In the genomic region with DNA sequence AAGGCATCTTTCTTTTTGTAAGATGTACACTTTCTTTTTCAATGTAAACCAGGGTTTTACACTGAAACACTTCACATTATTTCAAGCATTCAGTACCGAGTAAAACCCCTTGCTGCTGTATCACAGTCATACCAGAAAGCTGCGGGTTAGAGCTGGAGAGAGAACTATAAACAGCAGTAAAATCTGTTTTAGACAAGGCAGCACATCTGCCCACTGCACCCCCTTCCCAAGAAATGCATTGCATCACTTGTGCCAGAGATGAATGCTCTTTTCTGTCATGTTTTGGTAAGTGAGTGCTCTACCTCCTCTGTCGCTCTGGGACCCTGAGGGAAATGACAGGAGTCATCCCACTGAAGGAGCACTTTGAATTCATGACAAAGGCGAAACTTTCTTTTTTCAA, we compare ENCODE assay signal across 8 cellular contexts.
DNase-seq lines count a peak whose midpoint lies in the region; ATAC-seq and TF ChIP-seq lines count a peak whose summit lies in the region.

No MANE protein-coding gene starts in this region.

- no peak overlapping the region for H3K4me2 ChIP-seq in DND-41 (ENCODE audit: insufficient read depth, low read length)
- no peak overlapping the region for H3K4me2 ChIP-seq in mesenchymal stem cell (ENCODE audit: low read length, poor library complexity, severe bottlenecking)

- H4K20me1 ChIP-seq in DND-41 (ENCODE audit: insufficient read depth, low read length), result no peaks in the 10 kb centered on the region

- no peak overlapping the region for H2BK120ac ChIP-seq in mesenchymal stem cell (ENCODE audit: low read depth, low read length)

- H2AK5ac ChIP-seq in mesenchymal stem cell (ENCODE audit: low read length, severe bottlenecking), result peak overlapping the region; percentile 59

- H3K9me3 ChIP-seq in DND-41 (ENCODE audit: insufficient read depth, low read length, severe bottlenecking) (no peaks in the 10 kb centered on the region), mesenchymal stem cell (ENCODE audit: control insufficient read depth, low read length) (no peaks in the 10 kb centered on the region)

- H4K91ac ChIP-seq in mesenchymal stem cell (ENCODE audit: low read length), result peak overlapping the region; percentile 11

- WGBS in mesenchymal stem cell, result 28% methylated on average over 3 of the region's 4 CpGs

- TF ChIP-seq CTCF in DND-41 (IDR thresholded peaks at IDR 0.05; ENCODE audit: borderline replicate concordance, extremely low read depth, low read length, poor library complexity, severe bottlenecking) (no peak), dorsolateral prefrontal cortex (IDR thresholded peaks at IDR 0.05 in 54 of 56, conservative IDR thresholded peaks at IDR 0.05 in 2 of 56; ENCODE audit: low read depth in 1 of 56, partially characterized antibody in 56 of 56) (no peak)

- DNase-seq in DND-41 (no peak), MV-4-11 (lab: John Stamatoyannopoulos, UW) (peak; percentile 38), mesenchymal stem cell (peak; percentile 83), NCI-H2081 treated with DMSO at 0.1 percent for 48 hours (lab: John Stamatoyannopoulos, UW) (no peak), dorsolateral prefrontal cortex (no peak), dermis blood vessel endothelial cell (no peak)

- H4K8ac ChIP-seq in mesenchymal stem cell (ENCODE audit: low read length), result no peak overlapping the region

- no peaks in the 10 kb centered on the region for H3K79me2 ChIP-seq in DND-41 (ENCODE audit: insufficient read depth, low read length)

- no peak overlapping the region for H3K27ac ChIP-seq in DND-41 (ENCODE audit: low read length)
- H3K27ac ChIP-seq in mesenchymal stem cell (ENCODE audit: low read length, poor library complexity, severe bottlenecking), result no peak overlapping the region
- peak overlapping the region in 1 of 59 donors; percentile 11 for H3K27ac ChIP-seq in dorsolateral prefrontal cortex

- no peak overlapping the region for H3K14ac ChIP-seq in mesenchymal stem cell (ENCODE audit: low read length in 2 of 2)

- no peak overlapping the region for H2BK15ac ChIP-seq in mesenchymal stem cell (ENCODE audit: low read depth, poor library complexity, severe bottlenecking)

- H3K4me1 ChIP-seq in DND-41 (ENCODE audit: insufficient read depth, low read length) (no peaks in the 10 kb centered on the region), mesenchymal stem cell (ENCODE audit: control insufficient read depth, insufficient read depth, low read depth, low read length) (peaks cover 2% of the 10 kb centered on the region)

- H3K23ac ChIP-seq in mesenchymal stem cell (ENCODE audit: low read length in 2 of 2), result no peak overlapping the region

- no peak overlapping the region for H3K4me3 ChIP-seq in DND-41 (ENCODE audit: low read depth in 1 of 2, low read length in 2 of 2)
- H3K4me3 ChIP-seq in mesenchymal stem cell (ENCODE audit: insufficient read depth in 1 of 2, low read depth in 1 of 2, low read length in 2 of 2), result no peak overlapping the region
- no peak overlapping the region for H3K4me3 ChIP-seq in dorsolateral prefrontal cortex

- peak overlapping the region in 1 of 2 experiments; percentile 52 for H2BK12ac ChIP-seq in mesenchymal stem cell (ENCODE audit: low read length in 2 of 2)

- no peaks in the 10 kb centered on the region for H3K36me3 ChIP-seq in DND-41 (ENCODE audit: insufficient read depth, low read length)
- H3K36me3 ChIP-seq in mesenchymal stem cell (ENCODE audit: control insufficient read depth in 1 of 2, insufficient read depth in 2 of 2, low read depth in 1 of 2, low read length in 2 of 2), result no peaks in the 10 kb centered on the region

- H3K27me3 ChIP-seq in DND-41 (ENCODE audit: insufficient read depth, low read length, poor library complexity), result no peaks in the 10 kb centered on the region
- no peaks in the 10 kb centered on the region for H3K27me3 ChIP-seq in mesenchymal stem cell (ENCODE audit: control insufficient read depth in 1 of 2, insufficient read depth in 1 of 2, low read length in 2 of 2)
- H3K27me3 ChIP-seq in dorsolateral prefrontal cortex, result no peaks in the 10 kb centered on the region

- H3K9ac ChIP-seq in DND-41 (ENCODE audit: low read depth, low read length), result no peak overlapping the region
- H3K9ac ChIP-seq in mesenchymal stem cell (ENCODE audit: low read length), result no peak overlapping the region

- intact Hi-C loops in dorsolateral prefrontal cortex (cut with DNase I), result no loop called here

- H3K18ac ChIP-seq in mesenchymal stem cell (ENCODE audit: low read depth in 1 of 2, low read length in 2 of 2), result peak overlapping the region; percentile 73 to 75

- peaks cover 31% of the 10 kb centered on the region for H3K79me1 ChIP-seq in mesenchymal stem cell (replicated peaks; ENCODE audit: low read length, poor library complexity, severe bottlenecking)

- H2BK5ac ChIP-seq in mesenchymal stem cell (ENCODE audit: low read depth, low read length, poor library complexity, severe bottlenecking), result no peak overlapping the region

- ATAC-seq in DND-41 (ENCODE audit: insufficient read depth, low read depth) (0 out of 3 replicates have a peak, but pooled peaks have one; percentile 27), GM21423 (IDR thresholded peaks at IDR 0.05; ENCODE audit: unreplicated experiment) (peak; percentile 95), GM19324 (IDR thresholded peaks at IDR 0.05; ENCODE audit: low FRiP score, unreplicated experiment) (no peak)

- H2AFZ ChIP-seq in DND-41 (ENCODE audit: low read depth, low read length) (no peak overlapping the region), mesenchymal stem cell (ENCODE audit: low read depth, low read length) (no peak overlapping the region)

- H3K4ac ChIP-seq in mesenchymal stem cell (ENCODE audit: low read depth in 1 of 2, low read length in 2 of 2), result peak overlapping the region in 1 of 2 experiments; percentile 37

Comparison
In these comparisons a context has a peak if more than half of its experiments do, and no peak if none do; other contexts are left out.
1. DNase-seq: peak in MV-4-11 (single experiment) and mesenchymal stem cell (single experiment); none in DND-41 (single experiment), NCI-H2081 treated with DMSO at 0.1 percent for 48 hours (single experiment), dorsolateral prefrontal cortex (0 of 10) and dermis blood vessel endothelial cell (single experiment).